Comparison of ENCODE assay signal across 19 cellular contexts in genomic region chr9:93890436-93890935, GRCh38.
A peak's percentile ranks its signal among the peaks of the same experiment; 100 is the strongest.
DNase-seq lines count a peak whose midpoint lies in the region; ATAC-seq lines count a peak whose summit lies in the region.
"Had no signal": no experiment of that assay in that cellular context is flagged by ENCODE, and none has a peak within 500 bp of the region (broad histone marks: within the 10 kb centered on the region; RNA-seq: fewer than 3 reads in every experiment).

No MANE protein-coding gene starts in this region.

- ATAC-seq in GM21360 (IDR thresholded peaks at IDR 0.05; ENCODE audit: unreplicated experiment) (no peak), HG02571 (IDR thresholded peaks at IDR 0.05; ENCODE audit: unreplicated experiment) (no peak)
- ATAC-seq: left lung; psoas muscle; stimulated activated naive CD8-positive, alpha-beta T cell treated with anti-CD3 and anti-CD28 coated beads, Interleukin-15, Interleukin-2, amounts not matched to agents 100 U/mL and 50 U/mL, for 24 hours had no signal

- DNase-seq in NCI-H187 treated with DMSO at 0.1 percent for 48 hours (lab: John Stamatoyannopoulos, UW) (peak; percentile 6), NCI-H187 (lab: John Stamatoyannopoulos, UW) (no peak), HT-29 (ENCODE audit: low spot score) (peak; percentile 10), NCI-H69 (lab: John Stamatoyannopoulos, UW) (peak; percentile 59), mucosa of gallbladder (ENCODE audit: low spot score) (peak; percentile 13)
- no peak for DNase-seq in activated CD4-positive, CD25-positive, alpha-beta regulatory T cell treated with anti-CD3 and anti-CD28 coated beads, Interleukin-2, amount 50 U/mL, for 72 hours
- DNase-seq: activated CD4-positive, alpha-beta T cell treated with anti-CD3 and anti-CD28 coated beads, Interleukin-2, amount 50 U/mL, for 1 hour; activated naive CD4-positive, alpha-beta T cell treated with anti-CD3 and anti-CD28 coated beads, Interleukin-2, amount 10 ng/mL, durations not matched to agents 7 days and 5 days; amniotic stem cell; CD4-positive, CD25-positive, alpha-beta regulatory T cell; NK-92 treated with Interleukin-12 subunit alpha and Interleukin-12 subunit beta, amount 100 ng/mL, for 24 hours; psoas muscle; SHP77 treated with DMSO at 0.1 percent for 48 hours; stimulated activated naive CD8-positive, alpha-beta T cell treated with anti-CD3 and anti-CD28 coated beads, Interleukin-15, Interleukin-2, amounts not matched to agents 100 U/mL and 50 U/mL, for 24 hours; testis; WERI-Rb-1 had no signal

Comparison
In these comparisons a context has a peak if more than half of its experiments do, and no peak if none do; other contexts are left out.
1. DNase-seq: peak in NCI-H187 treated with DMSO at 0.1 percent for 48 hours (single experiment), HT-29 (single experiment), NCI-H69 (single experiment) and mucosa of gallbladder (single experiment); none in NCI-H187 (0 of 2) and activated CD4-positive, CD25-positive, alpha-beta regulatory T cell treated with anti-CD3 and anti-CD28 coated beads, Interleukin-2, amount 50 U/mL, for 72 hours (single experiment).